Comparison of ENCODE assay signal across 10 cellular contexts in the genomic region with DNA sequence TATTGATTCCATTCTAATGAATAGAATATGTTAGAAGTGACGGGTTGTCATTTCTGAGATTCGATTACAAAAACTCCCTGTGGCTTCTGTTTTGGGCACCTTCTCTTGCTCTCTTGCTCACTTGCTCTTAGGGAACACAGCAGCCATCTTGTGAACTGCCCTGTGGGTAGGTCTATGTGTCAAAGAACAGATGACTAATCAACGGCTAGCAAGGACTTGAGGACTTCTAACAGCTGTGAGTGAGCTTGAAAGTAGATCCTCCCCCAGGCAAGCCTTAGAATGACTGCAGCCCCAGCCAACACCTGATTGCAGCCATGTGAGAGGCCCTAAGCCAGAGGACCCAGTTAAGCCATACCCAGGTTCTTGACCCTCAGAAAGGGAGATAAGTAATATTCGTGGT. TPM values are rescaled to one million over a fixed set of nuclear protein-coding genes. Genes with fewer than 3 reads are reported as not detected.
A peak's percentile ranks its signal among the peaks of the same experiment; 100 is the strongest.
DNase-seq lines count a peak whose midpoint lies in the region; ATAC-seq and TF ChIP-seq lines count a peak whose summit lies in the region.
"Had no signal": no experiment of that assay in that cellular context is flagged by ENCODE, and none has a peak within 500 bp of the region (broad histone marks: within the 10 kb centered on the region; RNA-seq: fewer than 3 reads in every experiment).

No MANE protein-coding gene starts in this region.

- ATAC-seq in CD4-positive, CD25-positive, alpha-beta regulatory T cell (ENCODE audit: low read depth in 2 of 2), result no peak
- ATAC-seq in GM21619 (IDR thresholded peaks at IDR 0.05; ENCODE audit: unreplicated experiment), result no peak

- H3K27ac ChIP-seq in CD4-positive, CD25-positive, alpha-beta regulatory T cell (ENCODE audit: insufficient read depth, low read length, poor library complexity, severe bottlenecking), result no peak overlapping the region

- H3K9me3 ChIP-seq in CD4-positive, CD25-positive, alpha-beta regulatory T cell (ENCODE audit: control insufficient read depth in 2 of 2, low read length in 2 of 2), result no peaks in the 10 kb centered on the region

- POLR2A ChIA-PET in activated CD4-positive, alpha-beta memory T cell treated with anti-CD3 and anti-CD28 coated beads, Interleukin-2, amount 10 ng/mL, durations not matched to agents 7 days and 5 days (lab: Charles Lee), result interaction anchor here (0.9 to 2.4 kb wide), 2 partner anchors 10 to 51 kb away, joined by 3 to 10 read pairs; partner anchors contain the start of gene TRIM62

- CTCF ChIA-PET in activated CD4-positive, alpha-beta memory T cell treated with anti-CD3 and anti-CD28 coated beads, Interleukin-2, amount 10 ng/mL, durations not matched to agents 7 days and 5 days (lab: Charles Lee), result interaction anchor here (0.6 to 1.0 kb wide), 2 partner anchors 34 to 1023 kb away, joined by 4 to 5 read pairs; partner anchors contain the start of gene KPNA6

- peak in 1 of 3 donors; percentile 34 for DNase-seq in CD4-positive, CD25-positive, alpha-beta regulatory T cell
- peak; percentile 57 for DNase-seq in GM13976 (ENCODE audit: low spot score)
- DNase-seq in activated CD4-positive, alpha-beta memory T cell treated with anti-CD3 and anti-CD28 coated beads, Interleukin-2, amount 10 ng/mL, durations not matched to agents 7 days and 5 days, result peak; percentile 35
- DNase-seq in iris pigment epithelial cell (ENCODE audit: low read depth), result peak; percentile 77
- DNase-seq in T1000 (lab: John Stamatoyannopoulos, UW), result no peak
- DNase-seq in NCI-H1092 treated with DMSO at 0.1 percent for 48 hours (lab: John Stamatoyannopoulos, UW), result no peak
- DNase-seq in GM20000 (ENCODE audit: low spot score), result no peak
- DNase-seq: posterior cingulate gyrus had no signal

- H3K4me1 Mint-ChIP-seq in CD4-positive, CD25-positive, alpha-beta regulatory T cell, result peaks cover 5 to 66% (median 42%) of the 10 kb centered on the region in 4 donors
- H3K4me1 Mint-ChIP-seq in activated CD4-positive, alpha-beta memory T cell treated with anti-CD3 and anti-CD28 coated beads, Interleukin-2, amount 10 ng/mL, durations not matched to agents 7 days and 5 days, result peaks cover 54% of the 10 kb centered on the region

- H3K27me3 ChIP-seq in CD4-positive, CD25-positive, alpha-beta regulatory T cell (ENCODE audit: control insufficient read depth, insufficient read depth, low read length), result no peaks in the 10 kb centered on the region

- H3K27ac Mint-ChIP-seq in CD4-positive, CD25-positive, alpha-beta regulatory T cell, result peak overlapping the region; percentile 1 to 83 (median 32)
- H3K27ac Mint-ChIP-seq in activated CD4-positive, alpha-beta memory T cell treated with anti-CD3 and anti-CD28 coated beads, Interleukin-2, amount 10 ng/mL, durations not matched to agents 7 days and 5 days, result peak overlapping the region; percentile 38
- H3K27ac Mint-ChIP-seq: T-helper 1 cell treated with Interleukin-12 subunit alpha and Interleukin-12 subunit beta and Interleukin-4 antibody, amounts not matched to agents 30 μg/mL and 1 μg/mL, for 36 hours had no signal

- TF ChIP-seq CTCF in GM13976 (IDR thresholded peaks at IDR 0.05; ENCODE audit: borderline replicate concordance, control extremely low read depth, extremely low read depth, insufficient read depth, missing control alignments), result no peak
- TF ChIP-seq CTCF in GM20000 (IDR thresholded peaks at IDR 0.05; ENCODE audit: extremely low read depth, missing control alignments), result no peak

- H3K4me3 ChIP-seq in CD4-positive, CD25-positive, alpha-beta regulatory T cell (ENCODE audit: low read depth, low read length), result no peak overlapping the region

- H3K9me3 Mint-ChIP-seq in CD4-positive, CD25-positive, alpha-beta regulatory T cell, result peaks cover 0 to 1% (median 0%) of the 10 kb centered on the region in 7 donors
- no peaks in the 10 kb centered on the region for H3K9me3 Mint-ChIP-seq in activated CD4-positive, alpha-beta memory T cell treated with anti-CD3 and anti-CD28 coated beads, Interleukin-2, amount 10 ng/mL, durations not matched to agents 7 days and 5 days
- H3K9me3 Mint-ChIP-seq: T-helper 1 cell treated with Interleukin-12 subunit alpha and Interleukin-12 subunit beta and Interleukin-4 antibody, amounts not matched to agents 30 μg/mL and 1 μg/mL, for 36 hours had no signal

- in situ Hi-C loops in GM13976 (cut with MboI; ENCODE audit: low sequenced_read_pairs, unreplicated experiment), result no loop called here

- no peaks in the 10 kb centered on the region for H3K27me3 Mint-ChIP-seq in CD4-positive, CD25-positive, alpha-beta regulatory T cell
- no peaks in the 10 kb centered on the region for H3K27me3 Mint-ChIP-seq in activated CD4-positive, alpha-beta memory T cell treated with anti-CD3 and anti-CD28 coated beads, Interleukin-2, amount 10 ng/mL, durations not matched to agents 7 days and 5 days

- H3K4me3 Mint-ChIP-seq in CD4-positive, CD25-positive, alpha-beta regulatory T cell, result peak overlapping the region; percentile 9 to 51 (median 24)
- H3K4me3 Mint-ChIP-seq in activated CD4-positive, alpha-beta memory T cell treated with anti-CD3 and anti-CD28 coated beads, Interleukin-2, amount 10 ng/mL, durations not matched to agents 7 days and 5 days, result no peak overlapping the region
- H3K4me3 Mint-ChIP-seq: T-helper 1 cell treated with Interleukin-12 subunit alpha and Interleukin-12 subunit beta and Interleukin-4 antibody, amounts not matched to agents 30 μg/mL and 1 μg/mL, for 36 hours had no signal

- peaks cover 38% of the 10 kb centered on the region for H3K4me1 ChIP-seq in CD4-positive, CD25-positive, alpha-beta regulatory T cell (ENCODE audit: control insufficient read depth, insufficient read depth, low read length, poor library complexity, severe bottlenecking)

- H3K36me3 ChIP-seq in CD4-positive, CD25-positive, alpha-beta regulatory T cell (ENCODE audit: control insufficient read depth, insufficient read depth, low read length), result no peaks in the 10 kb centered on the region

- peaks cover 12% of the 10 kb centered on the region for H3K36me3 Mint-ChIP-seq in CD4-positive, CD25-positive, alpha-beta regulatory T cell
- H3K36me3 Mint-ChIP-seq in activated CD4-positive, alpha-beta memory T cell treated with anti-CD3 and anti-CD28 coated beads, Interleukin-2, amount 10 ng/mL, durations not matched to agents 7 days and 5 days (ENCODE audit: low read depth), result peaks cover 21% of the 10 kb centered on the region

RNA-seq across cellular contexts. Expression of gene AZIN2, which starts 49.3 kb away (rescaled TPM):
- 1.5 TPM for total RNA-seq in CD4-positive, CD25-positive, alpha-beta regulatory T cell
- 1 to 10 TPM in 2 of 4 donors, under 1 TPM in 1, not detected in 1; 0.69 to 1.9 (median 1.2) TPM for polyA plus RNA-seq in CD4-positive, CD25-positive, alpha-beta regulatory T cell
- 1 to 10 TPM; 3.9 to 4.5 TPM for total RNA-seq in activated CD4-positive, alpha-beta memory T cell treated with anti-CD3 and anti-CD28 coated beads, Interleukin-2, amount 10 ng/mL, durations not matched to agents 7 days and 5 days

RNA-seq across cellular contexts. Expression of gene TRIM62, which starts 51.5 kb away (rescaled TPM):
- 29.1 TPM for total RNA-seq in CD4-positive, CD25-positive, alpha-beta regulatory T cell
- polyA plus RNA-seq in CD4-positive, CD25-positive, alpha-beta regulatory T cell, result 1 to 10 TPM; 5.6 to 7.5 (median 6.2) TPM
- 10 to 100 TPM; 10.3 to 11.5 TPM for total RNA-seq in activated CD4-positive, alpha-beta memory T cell treated with anti-CD3 and anti-CD28 coated beads, Interleukin-2, amount 10 ng/mL, durations not matched to agents 7 days and 5 days

Comparison
In these comparisons a context has a peak if more than half of its experiments do, and no peak if none do; other contexts are left out.
1. DNase-seq: peak in GM13976 (single experiment), activated CD4-positive, alpha-beta memory T cell treated with anti-CD3 and anti-CD28 coated beads, Interleukin-2, amount 10 ng/mL, durations not matched to agents 7 days and 5 days (single experiment) and iris pigment epithelial cell (single experiment); none in T1000 (single experiment), NCI-H1092 treated with DMSO at 0.1 percent for 48 hours (single experiment) and GM20000 (single experiment).